1 cellular context compared by ENCODE assay signal in genomic region chr12:92338671-92339070, GRCh38.
TF ChIP-seq lines count a peak whose summit lies in the region.

No MANE protein-coding gene starts in this region.

TF ChIP-seq in WTC11, 78 proteins besides CTCF, POLR2A, EP300 and RAD21 (continued from another document):
- TF ChIP-seq, protein P1, sequence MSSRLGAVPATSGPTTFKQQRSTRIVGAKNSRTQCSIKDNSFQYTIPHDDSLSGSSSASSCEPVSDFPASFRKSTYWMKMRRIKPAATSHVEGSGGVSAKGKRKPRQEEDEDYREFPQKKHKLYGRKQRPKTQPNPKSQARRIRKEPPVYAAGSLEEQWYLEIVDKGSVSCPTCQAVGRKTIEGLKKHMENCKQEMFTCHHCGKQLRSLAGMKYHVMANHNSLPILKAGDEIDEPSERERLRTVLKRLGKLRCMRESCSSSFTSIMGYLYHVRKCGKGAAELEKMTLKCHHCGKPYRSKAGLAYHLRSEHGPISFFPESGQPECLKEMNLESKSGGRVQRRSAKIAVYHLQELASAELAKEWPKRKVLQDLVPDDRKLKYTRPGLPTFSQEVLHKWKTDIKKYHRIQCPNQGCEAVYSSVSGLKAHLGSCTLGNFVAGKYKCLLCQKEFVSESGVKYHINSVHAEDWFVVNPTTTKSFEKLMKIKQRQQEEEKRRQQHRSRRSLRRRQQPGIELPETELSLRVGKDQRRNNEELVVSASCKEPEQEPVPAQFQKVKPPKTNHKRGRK (CRISPR knock-in tag; IDR thresholded peaks at IDR 0.05; ENCODE audit: borderline replicate concordance) = no peak
- TF ChIP-seq GRHL2 (CRISPR knock-in tag; IDR thresholded peaks at IDR 0.05; ENCODE audit: insufficient replicate concordance, severe bottlenecking) = no peak
- TF ChIP-seq KAT7 (CRISPR knock-in tag; IDR thresholded peaks at IDR 0.05; ENCODE audit: borderline replicate concordance) = no peak
- TF ChIP-seq, protein P2, sequence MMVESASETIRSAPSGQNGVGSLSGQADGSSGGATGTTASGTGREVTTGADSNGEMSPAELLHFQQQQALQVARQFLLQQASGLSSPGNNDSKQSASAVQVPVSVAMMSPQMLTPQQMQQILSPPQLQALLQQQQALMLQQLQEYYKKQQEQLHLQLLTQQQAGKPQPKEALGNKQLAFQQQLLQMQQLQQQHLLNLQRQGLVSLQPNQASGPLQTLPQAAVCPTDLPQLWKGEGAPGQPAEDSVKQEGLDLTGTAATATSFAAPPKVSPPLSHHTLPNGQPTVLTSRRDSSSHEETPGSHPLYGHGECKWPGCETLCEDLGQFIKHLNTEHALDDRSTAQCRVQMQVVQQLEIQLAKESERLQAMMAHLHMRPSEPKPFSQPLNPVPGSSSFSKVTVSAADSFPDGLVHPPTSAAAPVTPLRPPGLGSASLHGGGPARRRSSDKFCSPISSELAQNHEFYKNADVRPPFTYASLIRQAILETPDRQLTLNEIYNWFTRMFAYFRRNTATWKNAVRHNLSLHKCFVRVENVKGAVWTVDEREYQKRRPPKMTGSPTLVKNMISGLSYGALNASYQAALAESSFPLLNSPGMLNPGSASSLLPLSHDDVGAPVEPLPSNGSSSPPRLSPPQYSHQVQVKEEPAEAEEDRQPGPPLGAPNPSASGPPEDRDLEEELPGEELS (CRISPR knock-in tag; IDR thresholded peaks at IDR 0.05) = no peak
- no peak for TF ChIP-seq MXD4 (CRISPR knock-in tag; IDR thresholded peaks at IDR 0.05; ENCODE audit: borderline replicate concordance)
- no peak for TF ChIP-seq ZNF219 (CRISPR knock-in tag; IDR thresholded peaks at IDR 0.05; ENCODE audit: borderline replicate concordance)
- TF ChIP-seq ELF4 (CRISPR knock-in tag; IDR thresholded peaks at IDR 0.05; ENCODE audit: low read depth) = no peak
- TF ChIP-seq HMGA2 (CRISPR knock-in tag; IDR thresholded peaks at IDR 0.05) = no peak
- TF ChIP-seq, protein P3, sequence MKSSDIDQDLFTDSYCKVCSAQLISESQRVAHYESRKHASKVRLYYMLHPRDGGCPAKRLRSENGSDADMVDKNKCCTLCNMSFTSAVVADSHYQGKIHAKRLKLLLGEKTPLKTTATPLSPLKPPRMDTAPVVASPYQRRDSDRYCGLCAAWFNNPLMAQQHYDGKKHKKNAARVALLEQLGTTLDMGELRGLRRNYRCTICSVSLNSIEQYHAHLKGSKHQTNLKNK (CRISPR knock-in tag; IDR thresholded peaks at IDR 0.05) = no peak
- TF ChIP-seq, protein P4, sequence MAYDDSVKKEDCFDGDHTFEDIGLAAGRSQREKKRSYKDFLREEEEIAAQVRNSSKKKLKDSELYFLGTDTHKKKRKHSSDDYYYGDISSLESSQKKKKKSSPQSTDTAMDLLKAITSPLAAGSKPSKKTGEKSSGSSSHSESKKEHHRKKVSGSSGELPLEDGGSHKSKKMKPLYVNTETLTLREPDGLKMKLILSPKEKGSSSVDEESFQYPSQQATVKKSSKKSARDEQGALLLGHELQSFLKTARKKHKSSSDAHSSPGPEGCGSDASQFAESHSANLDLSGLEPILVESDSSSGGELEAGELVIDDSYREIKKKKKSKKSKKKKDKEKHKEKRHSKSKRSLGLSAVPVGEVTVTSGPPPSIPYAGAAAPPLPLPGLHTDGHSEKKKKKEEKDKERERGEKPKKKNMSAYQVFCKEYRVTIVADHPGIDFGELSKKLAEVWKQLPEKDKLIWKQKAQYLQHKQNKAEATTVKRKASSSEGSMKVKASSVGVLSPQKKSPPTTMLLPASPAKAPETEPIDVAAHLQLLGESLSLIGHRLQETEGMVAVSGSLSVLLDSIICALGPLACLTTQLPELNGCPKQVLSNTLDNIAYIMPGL (CRISPR knock-in tag; IDR thresholded peaks at IDR 0.05) = no peak
TF ChIP-seq in WTC11: peak in this region for 0.
